8 cellular contexts compared by ENCODE assay signal in genomic region chr15:75650908-75651809, GRCh38. TPM values are rescaled to one million over a fixed set of nuclear protein-coding genes. Genes with fewer than 3 reads are reported as not detected.
DNase-seq lines count a peak whose midpoint lies in the region; ATAC-seq and TF ChIP-seq lines count a peak whose summit lies in the region.

No MANE protein-coding gene starts in this region.

- H3K9me3 ChIP-seq in IMR-90 (ENCODE audit: control insufficient read depth, insufficient read depth, low read length) = no peaks in the 10 kb centered on the region
- H3K9me3 ChIP-seq in adrenal gland (replicated peaks in 1 of 3) = no peaks in the 10 kb centered on the region
- H3K9me3 ChIP-seq in iPS-15b (ENCODE audit: control insufficient read depth, insufficient read depth, low read length) = no peaks in the 10 kb centered on the region
- no peaks in the 10 kb centered on the region for H3K9me3 ChIP-seq in smooth muscle cell (replicated peaks; ENCODE audit: low read depth)

- no peak overlapping the region for H3K56ac ChIP-seq in IMR-90 (ENCODE audit: extremely low read depth, insufficient read depth, low read length)

- TF ChIP-seq POLR2A in IMR-90 (IDR thresholded peaks at IDR 0.05; ENCODE audit: low read depth, low read length) (no peak), adrenal gland (IDR thresholded peaks at IDR 0.05) (no peak)

- peak overlapping the region; percentile 66 for H4K91ac ChIP-seq in IMR-90 (ENCODE audit: insufficient read depth, low read depth, low read length)

- H3K9ac ChIP-seq in IMR-90 (ENCODE audit: low read depth, low read length) = peak overlapping the region; percentile 32; the same call in 1 of the 2 replicates
- H3K9ac ChIP-seq in iPS-15b (ENCODE audit: low read depth, low read length) = peak overlapping the region; percentile 47
- no peak overlapping the region for H3K9ac ChIP-seq in smooth muscle cell (ENCODE audit: low read depth)

- WGBS in IMR-90 (ENCODE audit: extremely low coverage in 2 of 2, insufficient read length in 1 of 2), 2 experiments = 56% methylated on average over 2 of the region's 9 CpGs; no CpG with 5 or more reads in 1 of the 2 experiments
- 26 to 51% (median 29%) methylated on average over 5 to 9 of the region's 9 CpGs for whole genome bisulfite sequencing in adrenal gland, 4 donors
- WGBS in smooth muscle cell (ENCODE audit: low lambda C conversion rate) = 72% methylated on average over 9 of the region's 9 CpGs

- peak overlapping the region; percentile 22; the same call in 1 of the 2 replicates for H3K23ac ChIP-seq in IMR-90 (ENCODE audit: low read depth, low read length)

- no peaks in the 10 kb centered on the region for H3F3A ChIP-seq in smooth muscle cell (ENCODE audit: low read depth)

- peaks cover 32 to 89% of the 10 kb centered on the region in 2 experiments for H3K79me1 ChIP-seq in IMR-90 (ENCODE audit: low read depth in 1 of 2, low read length in 2 of 2)

- intact Hi-C loops in IMR-90 (cut with micrococcal nuclease) = no loop called here
- intact Hi-C loops in adrenal gland (cut with DNase I) = no loop called here

- H2AK5ac ChIP-seq in IMR-90 (ENCODE audit: low read depth, low read length) = peak overlapping the region; percentile 76

- in situ Hi-C loops in IMR-90 (cut with MboI; ENCODE audit: low sequenced_read_pairs) (no loop called here), ACHN (cut with HindIII; ENCODE audit: low pct_ligation_motif_present, low pct_unique_long_range_greater_than_20kb, low sequenced_read_pairs) (no loop called here)

- no peaks in the 10 kb centered on the region for H3K27me3 ChIP-seq in IMR-90 (ENCODE audit: control insufficient read depth, insufficient read depth, low read length)
- no peaks in the 10 kb centered on the region for H3K27me3 ChIP-seq in adrenal gland
- H3K27me3 ChIP-seq in iPS-15b (ENCODE audit: control insufficient read depth, insufficient read depth, low read length) = peaks cover 9% of the 10 kb centered on the region
- H3K27me3 ChIP-seq in smooth muscle cell (ENCODE audit: low read depth) = no peaks in the 10 kb centered on the region

- H4K5ac ChIP-seq in IMR-90 (ENCODE audit: low read depth, low read length) = no peak overlapping the region; the same call in 1 of the 2 replicates

- H3K27ac ChIP-seq in IMR-90 (ENCODE audit: insufficient read depth, low read length) (peak overlapping the region; percentile 18; the same call in 1 of the 2 replicates), adrenal gland (peak overlapping the region in 4 of 5 donors; percentile 58 to 98 (median 68)), smooth muscle cell (ENCODE audit: low read depth) (peak overlapping the region; percentile 47)

- BruUV-seq in IMR-90 (replicated peaks; lab: Mats Ljungman, UMichigan) = no TSS peak

- CTCF ChIA-PET in IMR-90 (lab: Yijun Ruan, JAX) = no interaction called here

- H3K18ac ChIP-seq in IMR-90 (ENCODE audit: low read depth, low read length) = peak overlapping the region; percentile 5; the same call in 1 of the 2 replicates

- H3K9me1 ChIP-seq in IMR-90 (ENCODE audit: insufficient read depth, low read length) = peaks cover 45% of the 10 kb centered on the region

- dilution Hi-C loops in IMR-90 (cut with HindIII; ENCODE audit: low sequenced_read_pairs, unreplicated experiment) = no loop called here

- H3K4ac ChIP-seq in IMR-90 (ENCODE audit: low read depth, low read length) = peak overlapping the region; percentile 65

- H2AFZ ChIP-seq in IMR-90 (replicated peaks; ENCODE audit: low read length, poor library complexity) (peak overlapping the region; percentile 21), smooth muscle cell (ENCODE audit: low read depth) (no peak overlapping the region)

- H3K4me3 ChIP-seq in IMR-90 (ENCODE audit: insufficient read depth, low read depth, low read length) (peak overlapping the region; percentile 40), adrenal gland (peak overlapping the region in 1 of 4 donors; percentile 71), iPS-15b (ENCODE audit: low read depth, low read length) (peak overlapping the region; percentile 22), smooth muscle cell (peak overlapping the region; percentile 29)

- TF ChIP-seq CTCF in IMR-90 (conservative IDR thresholded peaks at IDR 0.05; ENCODE audit: low read depth, low read length) (no peak), adrenal gland (IDR thresholded peaks at IDR 0.05) (no peak), smooth muscle cell (IDR thresholded peaks at IDR 0.05; ENCODE audit: borderline replicate concordance, insufficient read depth, poor library complexity, severe bottlenecking) (no peak)

- TF ChIP-seq RAD21 in IMR-90 (IDR thresholded peaks at IDR 0.05; ENCODE audit: low read length) = no peak

- no peak for DNase-seq in IMR-90
- peak; percentile 85 to 96 (median 93) for DNase-seq in adrenal gland
- no peak for DNase-seq in smooth muscle cell (lab: John Stamatoyannopoulos, UW; ENCODE audit: unreplicated experiment)
- no peak for DNase-seq in ACHN

- H3K4me1 ChIP-seq in IMR-90 (ENCODE audit: control insufficient read depth, insufficient read depth, low read length) (peaks cover 47% of the 10 kb centered on the region), adrenal gland (replicated peaks in 1 of 2) (peaks cover 39 to 77% of the 10 kb centered on the region in 2 donors), iPS-15b (ENCODE audit: control insufficient read depth, insufficient read depth, low read length) (peaks cover 14% of the 10 kb centered on the region), smooth muscle cell (ENCODE audit: low read depth) (peaks cover 38% of the 10 kb centered on the region)

- 0 out of 2 replicates have a peak overlapping the region, but pooled peaks have one; percentile 24 for H2BK20ac ChIP-seq in IMR-90 (ENCODE audit: low read depth, low read length)

- H3K14ac ChIP-seq in IMR-90 (replicated peaks; ENCODE audit: low read depth, low read length) = peak overlapping the region; percentile 69

- peak overlapping the region; percentile 84 for H2AK9ac ChIP-seq in IMR-90 (replicated peaks; ENCODE audit: low read depth, low read length, poor library complexity)

- ATAC-seq in IMR-90 (ENCODE audit: low read depth) (no peak), HG03159 (IDR thresholded peaks at IDR 0.05; ENCODE audit: unreplicated experiment) (no peak), HG03175 (IDR thresholded peaks at IDR 0.05; ENCODE audit: unreplicated experiment) (no peak), GM19455 (IDR thresholded peaks at IDR 0.05; ENCODE audit: unreplicated experiment) (no peak)

- H4K8ac ChIP-seq in IMR-90 (ENCODE audit: low read depth in 2 of 2, low read length in 2 of 2) = peak overlapping the region in 1 of 2 experiments; percentile 22; a peak in 1 of 4 replicates

- H3K4me2 ChIP-seq in IMR-90 (ENCODE audit: low read depth, low read length) (peak overlapping the region; percentile 92), smooth muscle cell (peak overlapping the region; percentile 95)

- H4K20me1 ChIP-seq in IMR-90 (ENCODE audit: insufficient read depth, low read length) (peaks cover 74% of the 10 kb centered on the region), smooth muscle cell (ENCODE audit: low read depth) (peaks cover 76% of the 10 kb centered on the region)

- H3K36me3 ChIP-seq in IMR-90 (ENCODE audit: control insufficient read depth, insufficient read depth, low read length) = peaks cover 44% of the 10 kb centered on the region
- H3K36me3 ChIP-seq in adrenal gland (replicated peaks in 1 of 2) = no peaks in the 10 kb centered on the region
- H3K36me3 ChIP-seq in iPS-15b (ENCODE audit: control insufficient read depth, insufficient read depth, low read length) = peaks cover 13% of the 10 kb centered on the region
- H3K36me3 ChIP-seq in smooth muscle cell (ENCODE audit: low read depth) = no peaks in the 10 kb centered on the region

- POLR2A ChIA-PET in IMR-90 (lab: Charles Lee; ENCODE audit: unreplicated experiment) = interaction anchor here (0.7 kb wide), 1 partner anchor 234 kb away, joined by 8 read pairs; no protein-coding TSS in a partner anchor

- peak overlapping the region; percentile 26 for H2BK5ac ChIP-seq in IMR-90 (ENCODE audit: low read depth, low read length, poor library complexity, severe bottlenecking)

- peak overlapping the region; percentile 40; the same call in 1 of the 2 replicates for H2BK120ac ChIP-seq in IMR-90 (ENCODE audit: low read depth, low read length)

- H2BK15ac ChIP-seq in IMR-90 (ENCODE audit: low read depth, low read length) = no peak overlapping the region

- H3K79me2 ChIP-seq in smooth muscle cell (ENCODE audit: low read depth) = peaks cover 84% of the 10 kb centered on the region

TF ChIP-seq in IMR-90, 13 proteins besides CTCF, POLR2A, EP300 and RAD21 (continues in another document):
- TF ChIP-seq MAFK (IDR thresholded peaks at IDR 0.05; ENCODE audit: low read depth, low read length) (no peak), FOS (IDR thresholded peaks at IDR 0.05; ENCODE audit: low read depth, low read length) (peak; percentile 61; the same call in 1 of the 2 replicates), MAZ (IDR thresholded peaks at IDR 0.05; ENCODE audit: borderline replicate concordance, low read depth, low read length) (no peak)

RNA-seq across cellular contexts. Expression of gene SNX33, which starts 3.4 kb away (rescaled TPM):
- total RNA-seq in IMR-90 (2012; rRNA removed) = 11.9 and 12.7 TPM in 2 replicates
- polyA plus RNA-seq in IMR-90 (2012; rRNA removed) = 12.5 and 14.6 TPM in 2 replicates
- polyA plus RNA-seq in IMR-90 (2012; cell fraction: cytosol; rRNA removed) = 5.1 and 11.2 TPM in 2 replicates
- 27.3 and 29.8 TPM in 2 replicates for polyA plus RNA-seq in IMR-90 (2012; cell fraction: nucleus; rRNA removed; ENCODE audit: low replicate concordance)
- 10 to 100 TPM; 15.3 to 41.4 (median 25.4) TPM for total RNA-seq in adrenal gland
- polyA plus RNA-seq in adrenal gland = 10 to 100 TPM; 12.1 to 18.3 (median 12.9) TPM
- total RNA-seq in smooth muscle cell = 9.7 and 13.6 TPM in 2 replicates
- polyA plus RNA-seq in smooth muscle cell = 14.2 and 19.2 TPM in 2 replicates

RNA-seq across cellular contexts. Expression of gene IMP3, which starts 11.1 kb away (rescaled TPM):
- 42.1 and 84.7 TPM in 2 replicates for total RNA-seq in IMR-90 (2012; rRNA removed)
- 55.6 and 59.3 TPM in 2 replicates for polyA plus RNA-seq in IMR-90 (2012; rRNA removed)
- polyA plus RNA-seq in IMR-90 (2012; cell fraction: cytosol; rRNA removed) = 111 and 209 TPM in 2 replicates
- 38.5 and 123 TPM in 2 replicates for polyA plus RNA-seq in IMR-90 (2012; cell fraction: nucleus; rRNA removed; ENCODE audit: low replicate concordance)
- 100 to 1,000 TPM in 5 of 8 donors, 10 to 100 TPM in 3; 74.9 to 161 (median 138) TPM for total RNA-seq in adrenal gland
- polyA plus RNA-seq in adrenal gland = 10 to 100 TPM; 49.8 to 74.8 (median 64.0) TPM
- total RNA-seq in smooth muscle cell = 54.1 and 55.6 TPM in 2 replicates
- polyA plus RNA-seq in smooth muscle cell = 56.7 and 57.5 TPM in 2 replicates

RNA-seq across cellular contexts. Expression of gene SNUPN, which starts 25.6 kb away (rescaled TPM):
- total RNA-seq in IMR-90 (2012; rRNA removed) (23.8 and 28.6 TPM in 2 replicates), adrenal gland (10 to 100 TPM; 18.5 to 40.8 (median 25.1) TPM), smooth muscle cell (15.2 and 20.7 TPM in 2 replicates)
- polyA plus RNA-seq in IMR-90 (2012; rRNA removed) (21.8 and 24.1 TPM in 2 replicates), adrenal gland (10 to 100 TPM; 13.5 to 21.8 (median 16.7) TPM), smooth muscle cell (24.0 and 26.7 TPM in 2 replicates)
- 12.3 and 20.2 TPM in 2 replicates for polyA plus RNA-seq in IMR-90 (2012; cell fraction: cytosol; rRNA removed)
- 6.1 and 17.3 TPM in 2 replicates for polyA plus RNA-seq in IMR-90 (2012; cell fraction: nucleus; rRNA removed; ENCODE audit: low replicate concordance)

Comparison
In these comparisons a context has a peak if more than half of its experiments do, and no peak if none do; other contexts are left out.
1. DNase-seq: peak in adrenal gland (7 of 7); none in IMR-90 (single experiment), smooth muscle cell (single experiment) and ACHN (single experiment).
2. H3K27ac ChIP-seq: peak in every context shown above with its lines; median percentile 68 in adrenal gland; 47 in smooth muscle cell; 18 in IMR-90.